Comparison of ENCODE assay signal across 19 cellular contexts in the genomic region with DNA sequence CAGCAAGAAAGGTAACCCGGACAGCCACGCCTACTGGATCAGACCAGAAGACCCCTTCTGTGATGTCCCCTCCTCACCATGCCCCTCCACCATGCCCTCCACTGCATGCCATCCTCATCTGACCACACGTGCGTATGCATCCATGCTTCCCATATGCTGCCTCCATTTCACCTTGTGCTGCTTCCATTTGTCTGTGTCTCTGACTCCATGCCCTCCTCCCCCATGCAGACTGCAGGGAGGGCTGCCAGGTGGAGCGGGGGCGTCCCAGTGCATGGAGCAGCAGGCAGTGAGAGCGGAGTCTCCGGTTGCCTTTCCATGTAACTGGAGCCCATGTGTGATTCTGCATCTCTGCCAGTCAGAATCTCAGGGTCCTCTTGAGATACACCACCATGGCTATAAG. TPM values are rescaled to one million over a fixed set of nuclear protein-coding genes. Genes with fewer than 3 reads are reported as not detected.
A peak's percentile ranks its signal among the peaks of the same experiment; 100 is the strongest.
DNase-seq lines count a peak whose midpoint lies in the region; ATAC-seq, FAIRE-seq and TF ChIP-seq lines count a peak whose summit lies in the region.
"Had no signal": no experiment of that assay in that cellular context is flagged by ENCODE, and none has a peak within 500 bp of the region (broad histone marks: within the 10 kb centered on the region; RNA-seq: fewer than 3 reads in every experiment).

No MANE protein-coding gene starts in this region.

- peak overlapping the region; percentile 40 for H3K27ac Mint-ChIP-seq in activated naive CD8-positive, alpha-beta T cell treated with anti-CD3 and anti-CD28 coated beads, Interleukin-2, amount 10 ng/mL, durations not matched to agents 7 days and 5 days
- H3K27ac Mint-ChIP-seq in activated naive CD8-positive, alpha-beta T cell treated with anti-CD3 and anti-CD28 coated beads, Interleukin-2, amount 50 U/mL, for 24 hours, result no peak overlapping the region
- H3K27ac Mint-ChIP-seq in naive B cell, result peak overlapping the region; percentile 12 to 93 (median 80)
- H3K27ac Mint-ChIP-seq in progenitor cell of endocrine pancreas, result no peak overlapping the region
- H3K27ac Mint-ChIP-seq: mesothelial cell of epicardium had no signal

- H3K4me2 ChIP-seq in OCI-LY7 (ENCODE audit: low read length), result peak overlapping the region; percentile 68

- no peaks in the 10 kb centered on the region for H3K9me2 ChIP-seq in OCI-LY7 (ENCODE audit: insufficient read depth, low read length)

- H3K4me3 Mint-ChIP-seq in activated naive CD8-positive, alpha-beta T cell treated with anti-CD3 and anti-CD28 coated beads, Interleukin-2, amount 10 ng/mL, durations not matched to agents 7 days and 5 days, result no peak overlapping the region
- no peak overlapping the region for H3K4me3 Mint-ChIP-seq in activated naive CD8-positive, alpha-beta T cell treated with anti-CD3 and anti-CD28 coated beads, Interleukin-2, amount 50 U/mL, for 24 hours
- H3K4me3 Mint-ChIP-seq in naive B cell (peak overlapping the region in 1 of 8 donors; percentile 34), progenitor cell of endocrine pancreas (ENCODE audit: low read depth) (no peak overlapping the region)
- H3K4me3 Mint-ChIP-seq: mesothelial cell of epicardium had no signal

- peaks cover 28% of the 10 kb centered on the region; the same call in 1 of the 2 replicates for H3K36me3 ChIP-seq in OCI-LY7 (ENCODE audit: insufficient read depth, low read length)

- peaks cover 79% of the 10 kb centered on the region for H3K4me1 Mint-ChIP-seq in activated naive CD8-positive, alpha-beta T cell treated with anti-CD3 and anti-CD28 coated beads, Interleukin-2, amount 10 ng/mL, durations not matched to agents 7 days and 5 days
- peaks cover 53% of the 10 kb centered on the region for H3K4me1 Mint-ChIP-seq in activated naive CD8-positive, alpha-beta T cell treated with anti-CD3 and anti-CD28 coated beads, Interleukin-2, amount 50 U/mL, for 24 hours
- H3K4me1 Mint-ChIP-seq in naive B cell (peaks cover 10 to 19% (median 12%) of the 10 kb centered on the region in 3 donors), progenitor cell of endocrine pancreas (ENCODE audit: low read depth) (no peaks in the 10 kb centered on the region)
- H3K4me1 Mint-ChIP-seq: mesothelial cell of epicardium had no signal

- H3K9me3 ChIP-seq in OCI-LY7 (ENCODE audit: low read length), result no peaks in the 10 kb centered on the region
- H3K9me3 ChIP-seq: gastroesophageal sphincter had no signal

- CTCF ChIA-PET in OCI-LY7 (lab: Charles Lee; ENCODE audit: unreplicated experiment), result no interaction called here

- H3K79me2 ChIP-seq in OCI-LY7 (ENCODE audit: insufficient read depth, low read depth, low read length), result no peaks in the 10 kb centered on the region

- peak; percentile 85 for FAIRE-seq in urothelium cell line (lab: Jason Lieb, UNC)
- FAIRE-seq: astrocyte, H54 had no signal

- POLR2A ChIA-PET in activated naive CD8-positive, alpha-beta T cell treated with anti-CD3 and anti-CD28 coated beads, Interleukin-2, amount 10 ng/mL, durations not matched to agents 7 days and 5 days (lab: Charles Lee), result interaction anchor here (1.4 kb wide), 1 partner anchor 92 kb away, joined by 3 read pairs; no protein-coding TSS in a partner anchor
- POLR2A ChIA-PET in OCI-LY7 (lab: Charles Lee), result interaction anchor here (1.3 kb wide), 1 partner anchor 99 kb away, joined by 3 read pairs; no protein-coding TSS in a partner anchor

- H3K4me3 ChIP-seq in OCI-LY7 (ENCODE audit: low read depth, low read length, poor library complexity, severe bottlenecking), result no peak overlapping the region
- H3K4me3 ChIP-seq: gastroesophageal sphincter had no signal

- no peaks in the 10 kb centered on the region for H3K27me3 Mint-ChIP-seq in activated naive CD8-positive, alpha-beta T cell treated with anti-CD3 and anti-CD28 coated beads, Interleukin-2, amount 10 ng/mL, durations not matched to agents 7 days and 5 days
- H3K27me3 Mint-ChIP-seq in activated naive CD8-positive, alpha-beta T cell treated with anti-CD3 and anti-CD28 coated beads, Interleukin-2, amount 50 U/mL, for 24 hours, result peaks cover 2% of the 10 kb centered on the region
- no peaks in the 10 kb centered on the region for H3K27me3 Mint-ChIP-seq in naive B cell
- no peaks in the 10 kb centered on the region for H3K27me3 Mint-ChIP-seq in progenitor cell of endocrine pancreas

- H3K4me1 ChIP-seq in OCI-LY7 (ENCODE audit: insufficient read depth, low read length, poor library complexity, severe bottlenecking), result peaks cover 81% of the 10 kb centered on the region

- H4K20me1 ChIP-seq in OCI-LY7 (ENCODE audit: insufficient read depth, low read length), result no peaks in the 10 kb centered on the region

- H2AFZ ChIP-seq in OCI-LY7 (ENCODE audit: low read length), result no peak overlapping the region

- peak overlapping the region; percentile 80 for H3K27ac ChIP-seq in OCI-LY7 (ENCODE audit: low read depth, low read length, poor library complexity, severe bottlenecking)
- H3K27ac ChIP-seq: gastroesophageal sphincter had no signal

- peaks cover 67% of the 10 kb centered on the region for H3K36me3 Mint-ChIP-seq in activated naive CD8-positive, alpha-beta T cell treated with anti-CD3 and anti-CD28 coated beads, Interleukin-2, amount 10 ng/mL, durations not matched to agents 7 days and 5 days
- H3K36me3 Mint-ChIP-seq in activated naive CD8-positive, alpha-beta T cell treated with anti-CD3 and anti-CD28 coated beads, Interleukin-2, amount 50 U/mL, for 24 hours (ENCODE audit: low read depth), result peaks cover 27% of the 10 kb centered on the region
- H3K36me3 Mint-ChIP-seq in naive B cell (peaks cover 7 to 11% of the 10 kb centered on the region in 2 donors), progenitor cell of endocrine pancreas (ENCODE audit: insufficient read depth) (peaks cover 10% of the 10 kb centered on the region)

- TF ChIP-seq CTCF in OCI-LY7 (conservative IDR thresholded peaks at IDR 0.05; ENCODE audit: low read length) (no peak), progenitor cell of endocrine pancreas (IDR thresholded peaks at IDR 0.05; ENCODE audit: unreplicated experiment) (no peak)

- ATAC-seq in activated naive CD8-positive, alpha-beta T cell treated with anti-CD3 and anti-CD28 coated beads, Interleukin-2, amount 10 ng/mL, durations not matched to agents 7 days and 5 days (ENCODE audit: low read depth), result no peak
- no peak for ATAC-seq in activated naive CD8-positive, alpha-beta T cell treated with anti-CD3 and anti-CD28 coated beads, Interleukin-2, amount 50 U/mL, for 24 hours
- no peak for ATAC-seq in naive B cell (ENCODE audit: low read depth in 2 of 2)
- no peak for ATAC-seq in HG03354 (IDR thresholded peaks at IDR 0.05; ENCODE audit: poor library complexity, severe bottlenecking, unreplicated experiment)
- no peak for ATAC-seq in HG02885 (IDR thresholded peaks at IDR 0.05; ENCODE audit: poor library complexity, unreplicated experiment)
- ATAC-seq: gastroesophageal sphincter had no signal

- no peak for DNase-seq in activated naive CD8-positive, alpha-beta T cell treated with anti-CD3 and anti-CD28 coated beads, Interleukin-2, amount 10 ng/mL, durations not matched to agents 7 days and 5 days
- no peak for DNase-seq in activated naive CD8-positive, alpha-beta T cell treated with anti-CD3 and anti-CD28 coated beads, Interleukin-2, amount 50 U/mL, for 24 hours
- DNase-seq in OCI-LY7 (ENCODE audit: low spot score) (no peak), naive B cell (no peak), urothelium cell line (ENCODE audit: low spot score) (no peak), progenitor cell of endocrine pancreas (ENCODE audit: low spot score, unreplicated experiment) (no peak)
- DNase-seq: activated CD4-positive, alpha-beta T cell treated with anti-CD3 and anti-CD28 coated beads for 4 hours; activated naive CD4-positive, alpha-beta T cell; effector CD4-positive, alpha-beta T cell; NCI-H1694; NCI-H774; SHP77 treated with DMSO at 0.1 percent for 48 hours; stimulated activated CD4-positive, alpha-beta T cell treated with anti-CD3 and anti-CD28 coated beads, Interleukin-4, amount 100 ng/mL, for 24 hours had no signal

- no TSS peak for BruUV-seq in OCI-LY7 (replicated peaks; lab: Mats Ljungman, UMichigan)

- intact Hi-C loops in OCI-LY7 (cut with micrococcal nuclease; ENCODE audit: unreplicated experiment), result no loop called here

- no peaks in the 10 kb centered on the region for H3K9me3 Mint-ChIP-seq in activated naive CD8-positive, alpha-beta T cell treated with anti-CD3 and anti-CD28 coated beads, Interleukin-2, amount 10 ng/mL, durations not matched to agents 7 days and 5 days
- H3K9me3 Mint-ChIP-seq in activated naive CD8-positive, alpha-beta T cell treated with anti-CD3 and anti-CD28 coated beads, Interleukin-2, amount 50 U/mL, for 24 hours, result no peaks in the 10 kb centered on the region
- no peaks in the 10 kb centered on the region for H3K9me3 Mint-ChIP-seq in naive B cell
- no peaks in the 10 kb centered on the region for H3K9me3 Mint-ChIP-seq in progenitor cell of endocrine pancreas (ENCODE audit: low read depth)
- H3K9me3 Mint-ChIP-seq: mesothelial cell of epicardium had no signal

RNA-seq across cellular contexts. Expression of a gene that starts 52.6 kb away (rescaled TPM):
- 10 to 100 TPM; 36.2 to 36.7 TPM for total RNA-seq in activated naive CD8-positive, alpha-beta T cell treated with anti-CD3 and anti-CD28 coated beads, Interleukin-2, amount 10 ng/mL, durations not matched to agents 7 days and 5 days
- 40.0 and 50.1 TPM in 2 replicates for total RNA-seq in OCI-LY7 (2014; rRNA removed; shearing (Covaris generic))
- 32.8 and 33.6 TPM in 2 replicates for total RNA-seq in OCI-LY7 (2022)
- 10 to 100 TPM; 27.4 to 40.5 (median 36.0) TPM for polyA plus RNA-seq in naive B cell (ENCODE audit: low read depth in 6 of 6)
- total RNA-seq in progenitor cell of endocrine pancreas, result 45.2 TPM in 2 replicates

RNA-seq across cellular contexts. Expression of a gene that starts 52.7 kb away (rescaled TPM):
- 10 to 100 TPM; 31.3 to 34.9 TPM for total RNA-seq in activated naive CD8-positive, alpha-beta T cell treated with anti-CD3 and anti-CD28 coated beads, Interleukin-2, amount 10 ng/mL, durations not matched to agents 7 days and 5 days
- 19.2 and 24.4 TPM in 2 replicates for total RNA-seq in OCI-LY7 (2014; rRNA removed; shearing (Covaris generic))
- 33.3 and 33.7 TPM in 2 replicates for total RNA-seq in OCI-LY7 (2022)
- 10 to 100 TPM; 36.8 to 71.5 (median 49.7) TPM for polyA plus RNA-seq in naive B cell (ENCODE audit: low read depth in 6 of 6)
- total RNA-seq in progenitor cell of endocrine pancreas, result 39.3 and 43.4 TPM in 2 replicates

Comparison
In these comparisons a context has a peak if more than half of its experiments do, and no peak if none do; other contexts are left out.
1. H3K27ac Mint-ChIP-seq: peak in activated naive CD8-positive, alpha-beta T cell treated with anti-CD3 and anti-CD28 coated beads, Interleukin-2, amount 10 ng/mL, durations not matched to agents 7 days and 5 days (single experiment) and naive B cell (6 of 6); none in activated naive CD8-positive, alpha-beta T cell treated with anti-CD3 and anti-CD28 coated beads, Interleukin-2, amount 50 U/mL, for 24 hours (single experiment) and progenitor cell of endocrine pancreas (single experiment).